Comparison of ENCODE assay signal across 21 cellular contexts in genomic region chr2:191295088-191295487, GRCh38. TPM values are rescaled to one million over a fixed set of nuclear protein-coding genes. Genes with fewer than 3 reads are reported as not detected.
DNase-seq lines count a peak whose midpoint lies in the region; ATAC-seq and TF ChIP-seq lines count a peak whose summit lies in the region.
"Had no signal": no experiment of that assay in that cellular context is flagged by ENCODE, and none has a peak within 500 bp of the region (broad histone marks: within the 10 kb centered on the region; RNA-seq: fewer than 3 reads in every experiment).

No MANE protein-coding gene starts in this region.

- H3K27ac ChIP-seq in colonic mucosa = no peak overlapping the region
- H3K27ac ChIP-seq in right lobe of liver = peak overlapping the region in 1 of 3 donors; percentile 25
- H3K27ac ChIP-seq in smooth muscle cell (ENCODE audit: low read depth) = no peak overlapping the region
- H3K27ac ChIP-seq: A549, BLaER1 had no signal

- no peaks in the 10 kb centered on the region for H3K9me3 Mint-ChIP-seq in HFFc6
- H3K9me3 Mint-ChIP-seq: CD8-positive, alpha-beta T cell had no signal

- H3K9me3 ChIP-seq in colonic mucosa (no peaks in the 10 kb centered on the region), right lobe of liver (no peaks in the 10 kb centered on the region), smooth muscle cell (replicated peaks; ENCODE audit: low read depth) (no peaks in the 10 kb centered on the region)
- H3K9me3 ChIP-seq: A549, BLaER1 had no signal

- no peaks in the 10 kb centered on the region; the same call in none of the 2 replicates for H3K27me3 Mint-ChIP-seq in HFFc6 (ENCODE audit: insufficient read depth)

- peaks cover 30% of the 10 kb centered on the region for H3K36me3 Mint-ChIP-seq in HFFc6 (ENCODE audit: low read depth)
- H3K36me3 Mint-ChIP-seq: CD8-positive, alpha-beta T cell had no signal

- no peak overlapping the region for H3K9ac ChIP-seq in colonic mucosa (ENCODE audit: low read depth in 2 of 2, low read length in 2 of 2)
- no peak overlapping the region for H3K9ac ChIP-seq in smooth muscle cell (ENCODE audit: low read depth)
- H3K9ac ChIP-seq: BLaER1 had no signal

- no peak overlapping the region; the same call in none of the 2 replicates for H3K4me3 Mint-ChIP-seq in HFFc6
- H3K4me3 Mint-ChIP-seq: CD8-positive, alpha-beta T cell had no signal

- peak overlapping the region; percentile 74 for H3K27ac Mint-ChIP-seq in HFFc6
- H3K27ac Mint-ChIP-seq: CD8-positive, alpha-beta T cell had no signal

- 15% methylated on average over 3 of the region's 3 CpGs for WGBS in right lobe of liver (ENCODE audit: insufficient coverage, low coverage, low lambda C conversion rate, missing lambda C conversion rate)
- WGBS in smooth muscle cell (ENCODE audit: low lambda C conversion rate) = 91% methylated on average over 3 of the region's 3 CpGs

- H3K4me1 Mint-ChIP-seq in HFFc6 (ENCODE audit: low read depth) = peaks cover 100% of the 10 kb centered on the region

- peaks cover 80% of the 10 kb centered on the region for H4K20me1 ChIP-seq in smooth muscle cell (ENCODE audit: low read depth)

- H3K4me2 ChIP-seq in smooth muscle cell = peak overlapping the region; percentile 29
- H3K4me2 ChIP-seq: A549, BLaER1 had no signal

- H3K4me1 ChIP-seq in colonic mucosa = no peaks in the 10 kb centered on the region
- H3K4me1 ChIP-seq in right lobe of liver = peaks cover 0 to 59% (median 7%) of the 10 kb centered on the region in 4 donors
- no peaks in the 10 kb centered on the region for H3K4me1 ChIP-seq in smooth muscle cell (ENCODE audit: low read depth)
- H3K4me1 ChIP-seq: BLaER1 had no signal

- ATAC-seq in right lobe of liver = peak; percentile 51 to 71 (median 66)
- ATAC-seq: A549; CD8-positive, alpha-beta T cell had no signal

- TF ChIP-seq POLR2A in right lobe of liver (IDR thresholded peaks at IDR 0.05) = no peak

- no peaks in the 10 kb centered on the region for H3K36me3 ChIP-seq in colonic mucosa
- H3K36me3 ChIP-seq in right lobe of liver = peaks cover 0 to 12% (median 0%) of the 10 kb centered on the region in 4 donors
- H3K36me3 ChIP-seq in smooth muscle cell (ENCODE audit: low read depth) = no peaks in the 10 kb centered on the region

- H3F3A ChIP-seq in smooth muscle cell (ENCODE audit: low read depth) = no peaks in the 10 kb centered on the region

- no peaks in the 10 kb centered on the region for H3K27me3 ChIP-seq in colonic mucosa
- H3K27me3 ChIP-seq in right lobe of liver = no peaks in the 10 kb centered on the region
- H3K27me3 ChIP-seq in smooth muscle cell (ENCODE audit: low read depth) = no peaks in the 10 kb centered on the region
- H3K27me3 ChIP-seq: BLaER1 had no signal

- TF ChIP-seq CTCF in HFFc6 (IDR thresholded peaks at IDR 0.05) (no peak), colonic mucosa (IDR thresholded peaks at IDR 0.05) (no peak), right lobe of liver (IDR thresholded peaks at IDR 0.05) (no peak), smooth muscle cell (IDR thresholded peaks at IDR 0.05; ENCODE audit: borderline replicate concordance, insufficient read depth, poor library complexity, severe bottlenecking) (no peak)

- no peak overlapping the region for H2AFZ ChIP-seq in smooth muscle cell (ENCODE audit: low read depth)

- DNase-seq in HFFc6 (no peak), colonic mucosa (peak; percentile 36), right lobe of liver (no peak), smooth muscle cell (lab: John Stamatoyannopoulos, UW; ENCODE audit: unreplicated experiment) (no peak), T1000 (lab: John Stamatoyannopoulos, UW) (no peak), SW 1271 (lab: John Stamatoyannopoulos, UW) (no peak), iPS-NIHi11 (ENCODE audit: low spot score) (no peak)
- DNase-seq: CD8-positive, alpha-beta T cell; DMS53; EL; GOT3; KBM-7; NCI-H1105 treated with DMSO at 0.1 percent for 48 hours; NCI-H1694 treated with DMSO at 0.1 percent for 48 hours; NCI-H2227 treated with DMSO at 0.1 percent for 48 hours; NCI-H524; NCI-H82; RPMI8226; SIG-M5 had no signal

- no peak overlapping the region for H3K4me3 ChIP-seq in colonic mucosa
- H3K4me3 ChIP-seq in right lobe of liver = no peak overlapping the region
- no peak overlapping the region for H3K4me3 ChIP-seq in smooth muscle cell
- H3K4me3 ChIP-seq: A549, BLaER1 had no signal

- peaks cover 72% of the 10 kb centered on the region for H3K79me2 ChIP-seq in smooth muscle cell (ENCODE audit: low read depth)

- intact Hi-C loops in colonic mucosa (cut with DNase I) = no loop called here
- intact Hi-C loops in right lobe of liver (cut with DNase I) = no loop called here

RNA-seq across cellular contexts. Expression of gene MYO1B, which starts 49.9 kb away (rescaled TPM):
- total RNA-seq in HFFc6 (2021; fragmentation: NEBNext Ultra II Directional; extraction: Animal tissue kit (Norgen Biotek cat#: 25700)) = 100 to 1,000 TPM; 214 to 254 (median 236) TPM
- total RNA-seq in colonic mucosa (10 to 100 TPM; 75.0 to 78.2 TPM), right lobe of liver (100 to 1,000 TPM; 171 to 273 (median 221) TPM), smooth muscle cell (133 and 146 TPM in 2 replicates)
- polyA plus RNA-seq in smooth muscle cell = 58.8 and 69.1 TPM in 2 replicates
